In genomic region chr5:31523041-31523440, GRCh38 we compare ENCODE assay signal across 29 cellular contexts. TPM values are rescaled to one million over a fixed set of nuclear protein-coding genes. Genes with fewer than 3 reads are reported as not detected.
DNase-seq lines count a peak whose midpoint lies in the region; ATAC-seq and TF ChIP-seq lines count a peak whose summit lies in the region.
"Had no signal": no experiment of that assay in that cellular context is flagged by ENCODE, and none has a peak within 500 bp of the region (broad histone marks: within the 10 kb centered on the region; RNA-seq: fewer than 3 reads in every experiment).

No MANE protein-coding gene starts in this region.

- no peaks in the 10 kb centered on the region for H3K9me2 ChIP-seq in Loucy (replicated peaks; ENCODE audit: low read depth, low read length)

- TF ChIP-seq CTCF in HEK293 (tag by site-specific recombination; IDR thresholded peaks at IDR 0.05) (no peak), Loucy (conservative IDR thresholded peaks at IDR 0.05; ENCODE audit: low read length) (no peak)

- CTCF ChIA-PET in HEK293 (lab: Yijun Ruan, JAX) = no interaction called here

- H3K9me3 ChIP-seq in HEK293 (ENCODE audit: control insufficient read depth, insufficient read depth, low read depth, low read length) (no peaks in the 10 kb centered on the region), Loucy (ENCODE audit: insufficient read depth, low read depth, low read length) (no peaks in the 10 kb centered on the region)
- H3K9me3 ChIP-seq: A549, BE2C, BLaER1, Caco-2 had no signal

- no peak overlapping the region for H3K27ac ChIP-seq in HEK293 (ENCODE audit: extremely low read depth, low read depth, low read length)
- H3K27ac ChIP-seq: 22Rv1; A549; BLaER1; BLaER1 treated with 17β-estradiol and CSF1 and Interleukin-3, amounts not matched to agents 10 nM and 100 nM; C4-2B had no signal

- H3K79me2 ChIP-seq in Loucy (ENCODE audit: insufficient read depth, low read length) = peaks cover 39% of the 10 kb centered on the region

- POLR2A ChIA-PET in HEK293 (lab: Yijun Ruan, JAX) = no interaction called here

- intact Hi-C loops in sciatic nerve (cut with DNase I) = no loop called here

- H4K20me1 ChIP-seq in Loucy (ENCODE audit: insufficient read depth, low read length, poor library complexity, severe bottlenecking) = no peaks in the 10 kb centered on the region

- H3K9ac ChIP-seq in Loucy (ENCODE audit: low read depth, low read length, poor library complexity, severe bottlenecking) = no peak overlapping the region
- H3K9ac ChIP-seq: BLaER1; BLaER1 treated with 17β-estradiol and CSF1 and Interleukin-3, amounts not matched to agents 10 nM and 100 nM had no signal

- no peak for ATAC-seq in sciatic nerve
- ATAC-seq: A549; CD8-positive, alpha-beta T cell had no signal

- H3K4me1 ChIP-seq in HEK293 (ENCODE audit: control insufficient read depth, insufficient read depth, low read length) (no peaks in the 10 kb centered on the region), Loucy (ENCODE audit: insufficient read depth, low read length, poor library complexity, severe bottlenecking) (peaks cover 25% of the 10 kb centered on the region)
- H3K4me1 ChIP-seq: A549; BE2C; BLaER1; BLaER1 treated with 17β-estradiol and CSF1 and Interleukin-3, amounts not matched to agents 10 nM and 100 nM; Caco-2 had no signal

- peaks cover 83 to 89% of the 10 kb centered on the region in 2 experiments for H3K36me3 ChIP-seq in HEK293 (ENCODE audit: control insufficient read depth in 2 of 2, insufficient read depth in 1 of 2, low read length in 2 of 2)
- H3K36me3 ChIP-seq in Loucy (ENCODE audit: insufficient read depth, low read length) = peaks cover 63% of the 10 kb centered on the region

- no peak overlapping the region for H3K4me3 ChIP-seq in HEK293 (ENCODE audit: low read depth, low read length)
- no peak overlapping the region for H3K4me3 ChIP-seq in Loucy (ENCODE audit: low read length, poor library complexity, severe bottlenecking)
- H3K4me3 ChIP-seq: A549; BLaER1; BLaER1 treated with 17β-estradiol and CSF1 and Interleukin-3, amounts not matched to agents 10 nM and 100 nM had no signal

- H2AFZ ChIP-seq in Loucy (ENCODE audit: low read length) = no peak overlapping the region

- no peaks in the 10 kb centered on the region for H3K27me3 ChIP-seq in Loucy (ENCODE audit: insufficient read depth, low read length, poor library complexity, severe bottlenecking)
- H3K27me3 ChIP-seq: BE2C; BLaER1; BLaER1 treated with 17β-estradiol and CSF1 and Interleukin-3, amounts not matched to agents 10 nM and 100 nM had no signal

- peak overlapping the region; percentile 33 for H3K4me2 ChIP-seq in Loucy (ENCODE audit: low read depth, low read length, poor library complexity, severe bottlenecking)
- H3K4me2 ChIP-seq: A549; BLaER1; BLaER1 treated with 17β-estradiol and CSF1 and Interleukin-3, amounts not matched to agents 10 nM and 100 nM had no signal

- DNase-seq in sciatic nerve (ENCODE audit: low spot score) (no peak), UCSD-AML1 (lab: John Stamatoyannopoulos, UW; ENCODE audit: unreplicated experiment) (no peak)
- DNase-seq: 8988T; ACHN; AML-193; BE2C; C1 segment of cervical spinal cord; Caco-2; Calu3; CD4-positive, alpha-beta memory T cell; CD4-positive, alpha-beta T cell; CD4-positive, CD25-positive, alpha-beta regulatory T cell; CD8-positive, alpha-beta memory T cell; CD8-positive, alpha-beta T cell; COR-L47; DMS 273 treated with DMSO at 0.1 percent for 48 hours; DMS153; DMS53; DMS79; DMS79 treated with DMSO at 0.1 percent for 48 hours; DND-41; EL had no signal

- no peaks in the 10 kb centered on the region for H3F3A ChIP-seq in Loucy (ENCODE audit: low read depth)

TF ChIP-seq in HEK293, 187 proteins besides CTCF, POLR2A, EP300 and RAD21:
- peak; percentile 95 for TF ChIP-seq ZNF133 (tag by site-specific recombination; IDR thresholded peaks at IDR 0.05)
- no peak for TF ChIP-seq ATF2 (tag by site-specific recombination; IDR thresholded peaks at IDR 0.05; ENCODE audit: low read depth)
TF ChIP-seq in HEK293: peak in this region for 1.

RNA-seq across cellular contexts. Expression of gene DROSHA, which starts 8.9 kb away (rescaled TPM):
- 69.8 TPM for total RNA-seq in sciatic nerve

RNA-seq across cellular contexts. Expression of gene C5orf22, which starts 9.1 kb away (rescaled TPM):
- total RNA-seq in sciatic nerve = 19.7 TPM
